Comparison of ENCODE assay signal across 15 cellular contexts in the genomic region with DNA sequence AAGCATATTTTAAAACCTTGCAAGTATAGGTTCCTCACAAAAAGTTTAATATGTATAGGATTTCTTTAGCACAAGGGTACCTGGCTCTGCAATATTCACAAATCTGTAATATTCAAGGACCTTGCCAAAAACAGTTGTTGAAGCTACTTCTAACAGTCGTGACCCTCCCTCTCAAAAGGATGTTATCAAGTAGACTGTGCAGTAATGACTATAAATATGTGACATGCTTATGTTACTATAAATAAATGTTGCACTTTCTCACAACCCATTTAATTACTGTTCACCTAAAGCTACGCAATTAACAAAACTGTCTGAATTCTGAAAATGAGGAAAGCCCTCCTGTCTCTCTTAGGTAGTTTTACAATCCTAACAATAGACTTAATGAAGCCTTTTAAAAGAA. TPM values are rescaled to one million over a fixed set of nuclear protein-coding genes. Genes with fewer than 3 reads are reported as not detected.
DNase-seq lines count a peak whose midpoint lies in the region; ATAC-seq lines count a peak whose summit lies in the region.
"Had no signal": no experiment of that assay in that cellular context is flagged by ENCODE, and none has a peak within 500 bp of the region (broad histone marks: within the 10 kb centered on the region; RNA-seq: fewer than 3 reads in every experiment).

No MANE protein-coding gene starts in this region.

- H3K27me3 Mint-ChIP-seq in stimulated activated naive CD8-positive, alpha-beta T cell treated with anti-CD3 and anti-CD28 coated beads, Interleukin-15, Interleukin-2, amounts not matched to agents 100 ng/mL and 50 ng/mL, for 24 hours: no peaks in the 10 kb centered on the region
- H3K27me3 Mint-ChIP-seq in stimulated activated naive CD8-positive, alpha-beta T cell treated with anti-CD3 and anti-CD28 coated beads, Interleukin-15, amount 100 ng/mL, for 72 hours: no peaks in the 10 kb centered on the region
- H3K27me3 Mint-ChIP-seq in CD8-positive, alpha-beta memory T cell: no peaks in the 10 kb centered on the region
- H3K27me3 Mint-ChIP-seq in activated naive CD8-positive, alpha-beta T cell: no peaks in the 10 kb centered on the region
- H3K27me3 Mint-ChIP-seq: IgD-negative memory B cell had no signal

- peaks cover 6% of the 10 kb centered on the region for H3K36me3 ChIP-seq in CD8-positive, alpha-beta memory T cell (ENCODE audit: insufficient read depth, low read length)
- H3K36me3 ChIP-seq: HAP-1 had no signal

- CTCF ChIA-PET in CD8-positive, alpha-beta memory T cell (lab: Charles Lee): no interaction called here

- H3K4me1 ChIP-seq in CD8-positive, alpha-beta memory T cell (ENCODE audit: insufficient read depth, low read length): peaks cover 67% of the 10 kb centered on the region
- H3K4me1 ChIP-seq: A549, HAP-1 had no signal

- ATAC-seq in stimulated activated naive CD8-positive, alpha-beta T cell treated with anti-CD3 and anti-CD28 coated beads, Interleukin-15, amount 100 ng/mL, for 72 hours: no peak
- ATAC-seq in GM19452 (IDR thresholded peaks at IDR 0.05; ENCODE audit: unreplicated experiment): no peak
- ATAC-seq: A549 had no signal

- H3K27ac Mint-ChIP-seq in stimulated activated naive CD8-positive, alpha-beta T cell treated with anti-CD3 and anti-CD28 coated beads, Interleukin-15, Interleukin-2, amounts not matched to agents 100 ng/mL and 50 ng/mL, for 24 hours: peak overlapping the region; percentile 59
- no peak overlapping the region for H3K27ac Mint-ChIP-seq in stimulated activated naive CD8-positive, alpha-beta T cell treated with anti-CD3 and anti-CD28 coated beads, Interleukin-15, amount 100 ng/mL, for 72 hours
- peak overlapping the region in 5 of 8 donors; percentile 13 to 81 (median 55) for H3K27ac Mint-ChIP-seq in CD8-positive, alpha-beta memory T cell
- peak overlapping the region; percentile 81 for H3K27ac Mint-ChIP-seq in activated naive CD8-positive, alpha-beta T cell
- H3K27ac Mint-ChIP-seq: CD14-positive monocyte, HFFc6, IgD-negative memory B cell had no signal

- peak overlapping the region; percentile 3 for H3K4me3 Mint-ChIP-seq in stimulated activated naive CD8-positive, alpha-beta T cell treated with anti-CD3 and anti-CD28 coated beads, Interleukin-15, Interleukin-2, amounts not matched to agents 100 ng/mL and 50 ng/mL, for 24 hours
- no peak overlapping the region for H3K4me3 Mint-ChIP-seq in stimulated activated naive CD8-positive, alpha-beta T cell treated with anti-CD3 and anti-CD28 coated beads, Interleukin-15, amount 100 ng/mL, for 72 hours
- no peak overlapping the region for H3K4me3 Mint-ChIP-seq in CD8-positive, alpha-beta memory T cell
- H3K4me3 Mint-ChIP-seq in activated naive CD8-positive, alpha-beta T cell: peak overlapping the region; percentile 9
- H3K4me3 Mint-ChIP-seq: CD14-positive monocyte, HFFc6, IgD-negative memory B cell had no signal

- peaks cover 100% of the 10 kb centered on the region for H3K4me1 Mint-ChIP-seq in stimulated activated naive CD8-positive, alpha-beta T cell treated with anti-CD3 and anti-CD28 coated beads, Interleukin-15, Interleukin-2, amounts not matched to agents 100 ng/mL and 50 ng/mL, for 24 hours (ENCODE audit: low read depth)
- peaks cover 98% of the 10 kb centered on the region for H3K4me1 Mint-ChIP-seq in stimulated activated naive CD8-positive, alpha-beta T cell treated with anti-CD3 and anti-CD28 coated beads, Interleukin-15, amount 100 ng/mL, for 72 hours
- peaks cover 16 to 88% (median 17%) of the 10 kb centered on the region in 3 donors for H3K4me1 Mint-ChIP-seq in CD8-positive, alpha-beta memory T cell
- peaks cover 96% of the 10 kb centered on the region for H3K4me1 Mint-ChIP-seq in activated naive CD8-positive, alpha-beta T cell (ENCODE audit: low read depth)

- H3K9me3 ChIP-seq in CD8-positive, alpha-beta memory T cell (ENCODE audit: low read length): no peaks in the 10 kb centered on the region
- H3K9me3 ChIP-seq: A549, BE2C, HAP-1 had no signal

- peaks cover 88% of the 10 kb centered on the region for H3K36me3 Mint-ChIP-seq in stimulated activated naive CD8-positive, alpha-beta T cell treated with anti-CD3 and anti-CD28 coated beads, Interleukin-15, Interleukin-2, amounts not matched to agents 100 ng/mL and 50 ng/mL, for 24 hours (ENCODE audit: low read depth)
- H3K36me3 Mint-ChIP-seq in CD8-positive, alpha-beta memory T cell: peaks cover 0 to 56% (median 4%) of the 10 kb centered on the region in 3 donors
- peaks cover 52% of the 10 kb centered on the region for H3K36me3 Mint-ChIP-seq in activated naive CD8-positive, alpha-beta T cell

- no peak overlapping the region for H3K4me3 ChIP-seq in CD8-positive, alpha-beta memory T cell (ENCODE audit: low read length)
- H3K4me3 ChIP-seq: A549, HAP-1 had no signal

- H3K9me3 Mint-ChIP-seq in stimulated activated naive CD8-positive, alpha-beta T cell treated with anti-CD3 and anti-CD28 coated beads, Interleukin-15, Interleukin-2, amounts not matched to agents 100 ng/mL and 50 ng/mL, for 24 hours: no peaks in the 10 kb centered on the region
- H3K9me3 Mint-ChIP-seq in stimulated activated naive CD8-positive, alpha-beta T cell treated with anti-CD3 and anti-CD28 coated beads, Interleukin-15, amount 100 ng/mL, for 72 hours: no peaks in the 10 kb centered on the region
- H3K9me3 Mint-ChIP-seq in CD8-positive, alpha-beta memory T cell: no peaks in the 10 kb centered on the region
- no peaks in the 10 kb centered on the region for H3K9me3 Mint-ChIP-seq in activated naive CD8-positive, alpha-beta T cell (ENCODE audit: low read depth)
- H3K9me3 Mint-ChIP-seq: HFFc6, IgD-negative memory B cell had no signal

- POLR2A ChIA-PET in CD8-positive, alpha-beta memory T cell (lab: Charles Lee): no interaction called here

- no peaks in the 10 kb centered on the region for H3K27me3 ChIP-seq in CD8-positive, alpha-beta memory T cell (ENCODE audit: insufficient read depth, low read length, poor library complexity, severe bottlenecking)
- H3K27me3 ChIP-seq: BE2C had no signal

- no peak overlapping the region for H3K27ac ChIP-seq in CD8-positive, alpha-beta memory T cell (ENCODE audit: low read depth, low read length)
- H3K27ac ChIP-seq: A549 had no signal

- no peak for DNase-seq in stimulated activated naive CD8-positive, alpha-beta T cell treated with anti-CD3 and anti-CD28 coated beads, Interleukin-15, amount 100 ng/mL, for 72 hours
- DNase-seq in CD8-positive, alpha-beta memory T cell: no peak
- DNase-seq in MV-4-11 (lab: John Stamatoyannopoulos, UW): no peak
- no peak for DNase-seq in stimulated activated CD4-positive, alpha-beta T cell treated with anti-CD3 and anti-CD28 coated beads, Interleukin-12 subunit alpha, Interleukin-12 subunit beta, amount 100 ng/mL, for 4 hours
- DNase-seq: BE2C, DMS79, HFFc6 had no signal

RNA-seq across cellular contexts. Expression of a gene that starts 41.8 kb away (rescaled TPM):
- total RNA-seq in CD8-positive, alpha-beta memory T cell: 100 to 1,000 TPM; 481 to 491 TPM
- 611 TPM for polyA plus RNA-seq in CD8-positive, alpha-beta memory T cell
- total RNA-seq: G401 had no signal

Comparison
In these comparisons a context has a peak if more than half of its experiments do, and no peak if none do; other contexts are left out.
1. H3K27ac Mint-ChIP-seq: peak in stimulated activated naive CD8-positive, alpha-beta T cell treated with anti-CD3 and anti-CD28 coated beads, Interleukin-15, Interleukin-2, amounts not matched to agents 100 ng/mL and 50 ng/mL, for 24 hours (single experiment), CD8-positive, alpha-beta memory T cell (5 of 8) and activated naive CD8-positive, alpha-beta T cell (single experiment); none in stimulated activated naive CD8-positive, alpha-beta T cell treated with anti-CD3 and anti-CD28 coated beads, Interleukin-15, amount 100 ng/mL, for 72 hours (0 of 2).
2. H3K4me3 Mint-ChIP-seq: peak in stimulated activated naive CD8-positive, alpha-beta T cell treated with anti-CD3 and anti-CD28 coated beads, Interleukin-15, Interleukin-2, amounts not matched to agents 100 ng/mL and 50 ng/mL, for 24 hours (single experiment) and activated naive CD8-positive, alpha-beta T cell (single experiment); none in stimulated activated naive CD8-positive, alpha-beta T cell treated with anti-CD3 and anti-CD28 coated beads, Interleukin-15, amount 100 ng/mL, for 72 hours (0 of 2) and CD8-positive, alpha-beta memory T cell (0 of 7).